In genomic region chr2:145260674-145261073, GRCh38 we compare ENCODE assay signal across 6 cellular contexts.
"Had no signal": no experiment of that assay in that cellular context is flagged by ENCODE, and none has a peak within 500 bp of the region (broad histone marks: within the 10 kb centered on the region; RNA-seq: fewer than 3 reads in every experiment).

No MANE protein-coding gene starts in this region.

- DNase-seq: GM23248, GOT3, H7, IMR-90 had no signal

- ATAC-seq: HCT116, K562 had no signal
